Comparison of ENCODE assay signal across 1 cellular context in the genomic region with DNA sequence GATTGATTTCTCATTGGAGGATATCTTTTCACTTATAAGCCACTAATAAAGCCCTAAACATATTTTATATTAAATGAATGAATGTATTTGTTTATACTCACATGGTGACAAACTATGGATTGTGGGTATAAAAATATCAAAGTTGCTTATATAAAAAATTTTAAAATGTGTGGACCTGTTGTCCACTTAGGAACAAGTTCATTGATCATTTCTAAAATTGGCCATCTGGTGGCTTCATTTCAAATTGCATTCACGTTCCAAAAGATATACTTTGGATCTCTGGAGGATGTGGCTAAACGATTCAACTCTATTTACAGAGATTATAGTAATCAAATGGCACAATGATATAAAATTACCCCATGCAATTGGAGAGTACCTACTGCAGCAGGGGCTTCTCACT.
TF ChIP-seq lines count a peak whose summit lies in the region.

No MANE protein-coding gene starts in this region.

TF ChIP-seq in GM23338, 12 proteins besides CTCF, POLR2A, EP300 and RAD21 (continued from another document):
- TF ChIP-seq, protein P1, sequence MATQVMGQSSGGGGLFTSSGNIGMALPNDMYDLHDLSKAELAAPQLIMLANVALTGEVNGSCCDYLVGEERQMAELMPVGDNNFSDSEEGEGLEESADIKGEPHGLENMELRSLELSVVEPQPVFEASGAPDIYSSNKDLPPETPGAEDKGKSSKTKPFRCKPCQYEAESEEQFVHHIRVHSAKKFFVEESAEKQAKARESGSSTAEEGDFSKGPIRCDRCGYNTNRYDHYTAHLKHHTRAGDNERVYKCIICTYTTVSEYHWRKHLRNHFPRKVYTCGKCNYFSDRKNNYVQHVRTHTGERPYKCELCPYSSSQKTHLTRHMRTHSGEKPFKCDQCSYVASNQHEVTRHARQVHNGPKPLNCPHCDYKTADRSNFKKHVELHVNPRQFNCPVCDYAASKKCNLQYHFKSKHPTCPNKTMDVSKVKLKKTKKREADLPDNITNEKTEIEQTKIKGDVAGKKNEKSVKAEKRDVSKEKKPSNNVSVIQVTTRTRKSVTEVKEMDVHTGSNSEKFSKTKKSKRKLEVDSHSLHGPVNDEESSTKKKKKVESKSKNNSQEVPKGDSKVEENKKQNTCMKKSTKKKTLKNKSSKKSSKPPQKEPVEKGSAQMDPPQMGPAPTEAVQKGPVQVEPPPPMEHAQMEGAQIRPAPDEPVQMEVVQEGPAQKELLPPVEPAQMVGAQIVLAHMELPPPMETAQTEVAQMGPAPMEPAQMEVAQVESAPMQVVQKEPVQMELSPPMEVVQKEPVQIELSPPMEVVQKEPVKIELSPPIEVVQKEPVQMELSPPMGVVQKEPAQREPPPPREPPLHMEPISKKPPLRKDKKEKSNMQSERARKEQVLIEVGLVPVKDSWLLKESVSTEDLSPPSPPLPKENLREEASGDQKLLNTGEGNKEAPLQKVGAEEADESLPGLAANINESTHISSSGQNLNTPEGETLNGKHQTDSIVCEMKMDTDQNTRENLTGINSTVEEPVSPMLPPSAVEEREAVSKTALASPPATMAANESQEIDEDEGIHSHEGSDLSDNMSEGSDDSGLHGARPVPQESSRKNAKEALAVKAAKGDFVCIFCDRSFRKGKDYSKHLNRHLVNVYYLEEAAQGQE (IDR thresholded peaks at IDR 0.05; ENCODE audit: unreplicated experiment): no peak
- TF ChIP-seq EZH2 (IDR thresholded peaks at IDR 0.05; ENCODE audit: low read depth, unreplicated experiment): no peak
- TF ChIP-seq, protein P2, sequence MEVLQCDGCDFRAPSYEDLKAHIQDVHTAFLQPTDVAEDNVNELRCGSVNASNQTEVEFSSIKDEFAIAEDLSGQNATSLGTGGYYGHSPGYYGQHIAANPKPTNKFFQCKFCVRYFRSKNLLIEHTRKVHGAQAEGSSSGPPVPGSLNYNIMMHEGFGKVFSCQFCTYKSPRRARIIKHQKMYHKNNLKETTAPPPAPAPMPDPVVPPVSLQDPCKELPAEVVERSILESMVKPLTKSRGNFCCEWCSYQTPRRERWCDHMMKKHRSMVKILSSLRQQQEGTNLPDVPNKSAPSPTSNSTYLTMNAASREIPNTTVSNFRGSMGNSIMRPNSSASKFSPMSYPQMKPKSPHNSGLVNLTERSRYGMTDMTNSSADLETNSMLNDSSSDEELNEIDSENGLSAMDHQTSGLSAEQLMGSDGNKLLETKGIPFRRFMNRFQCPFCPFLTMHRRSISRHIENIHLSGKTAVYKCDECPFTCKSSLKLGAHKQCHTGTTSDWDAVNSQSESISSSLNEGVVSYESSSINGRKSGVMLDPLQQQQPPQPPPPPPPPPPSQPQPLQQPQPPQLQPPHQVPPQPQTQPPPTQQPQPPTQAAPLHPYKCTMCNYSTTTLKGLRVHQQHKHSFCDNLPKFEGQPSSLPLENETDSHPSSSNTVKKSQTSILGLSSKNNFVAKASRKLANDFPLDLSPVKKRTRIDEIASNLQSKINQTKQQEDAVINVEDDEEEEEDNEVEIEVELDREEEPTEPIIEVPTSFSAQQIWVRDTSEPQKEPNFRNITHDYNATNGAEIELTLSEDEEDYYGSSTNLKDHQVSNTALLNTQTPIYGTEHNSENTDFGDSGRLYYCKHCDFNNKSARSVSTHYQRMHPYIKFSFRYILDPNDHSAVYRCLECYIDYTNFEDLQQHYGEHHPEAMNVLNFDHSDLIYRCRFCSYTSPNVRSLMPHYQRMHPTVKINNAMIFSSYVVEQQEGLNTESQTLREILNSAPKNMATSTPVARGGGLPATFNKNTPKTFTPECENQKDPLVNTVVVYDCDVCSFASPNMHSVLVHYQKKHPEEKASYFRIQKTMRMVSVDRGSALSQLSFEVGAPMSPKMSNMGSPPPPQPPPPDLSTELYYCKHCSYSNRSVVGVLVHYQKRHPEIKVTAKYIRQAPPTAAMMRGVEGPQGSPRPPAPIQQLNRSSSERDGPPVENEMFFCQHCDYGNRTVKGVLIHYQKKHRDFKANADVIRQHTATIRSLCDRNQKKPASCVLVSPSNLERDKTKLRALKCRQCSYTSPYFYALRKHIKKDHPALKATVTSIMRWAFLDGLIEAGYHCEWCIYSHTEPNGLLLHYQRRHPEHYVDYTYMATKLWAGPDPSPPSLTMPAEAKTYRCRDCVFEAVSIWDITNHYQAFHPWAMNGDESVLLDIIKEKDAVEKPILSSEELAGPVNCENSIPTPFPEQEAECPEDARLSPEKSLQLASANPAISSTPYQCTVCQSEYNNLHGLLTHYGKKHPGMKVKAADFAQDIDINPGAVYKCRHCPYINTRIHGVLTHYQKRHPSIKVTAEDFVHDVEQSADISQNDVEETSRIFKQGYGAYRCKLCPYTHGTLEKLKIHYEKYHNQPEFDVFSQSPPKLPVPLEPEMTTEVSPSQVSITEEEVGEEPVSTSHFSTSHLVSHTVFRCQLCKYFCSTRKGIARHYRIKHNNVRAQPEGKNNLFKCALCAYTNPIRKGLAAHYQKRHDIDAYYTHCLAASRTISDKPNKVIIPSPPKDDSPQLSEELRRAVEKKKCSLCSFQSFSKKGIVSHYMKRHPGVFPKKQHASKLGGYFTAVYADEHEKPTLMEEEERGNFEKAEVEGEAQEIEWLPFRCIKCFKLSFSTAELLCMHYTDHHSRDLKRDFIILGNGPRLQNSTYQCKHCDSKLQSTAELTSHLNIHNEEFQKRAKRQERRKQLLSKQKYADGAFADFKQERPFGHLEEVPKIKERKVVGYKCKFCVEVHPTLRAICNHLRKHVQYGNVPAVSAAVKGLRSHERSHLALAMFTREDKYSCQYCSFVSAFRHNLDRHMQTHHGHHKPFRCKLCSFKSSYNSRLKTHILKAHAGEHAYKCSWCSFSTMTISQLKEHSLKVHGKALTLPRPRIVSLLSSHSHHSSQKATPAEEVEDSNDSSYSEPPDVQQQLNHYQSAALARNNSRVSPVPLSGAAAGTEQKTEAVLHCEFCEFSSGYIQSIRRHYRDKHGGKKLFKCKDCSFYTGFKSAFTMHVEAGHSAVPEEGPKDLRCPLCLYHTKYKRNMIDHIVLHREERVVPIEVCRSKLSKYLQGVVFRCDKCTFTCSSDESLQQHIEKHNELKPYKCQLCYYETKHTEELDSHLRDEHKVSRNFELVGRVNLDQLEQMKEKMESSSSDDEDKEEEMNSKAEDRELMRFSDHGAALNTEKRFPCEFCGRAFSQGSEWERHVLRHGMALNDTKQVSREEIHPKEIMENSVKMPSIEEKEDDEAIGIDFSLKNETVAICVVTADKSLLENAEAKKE (CRISPR knock-in tag; IDR thresholded peaks at IDR 0.05): no peak
TF ChIP-seq in GM23338: peak in this region for 0.
